ENCODE assay signal across 8 cellular contexts in genomic region chr12:122399592-122400373, GRCh38. TPM values are rescaled to one million over a fixed set of nuclear protein-coding genes. Genes with fewer than 3 reads are reported as not detected.
A peak's percentile ranks its signal among the peaks of the same experiment; 100 is the strongest.
DNase-seq lines count a peak whose midpoint lies in the region; ATAC-seq and TF ChIP-seq lines count a peak whose summit lies in the region.

No MANE protein-coding gene starts in this region.

- H3K27me3 ChIP-seq in Panc1 (ENCODE audit: control insufficient read depth, insufficient read depth, low read length), result no peaks in the 10 kb centered on the region
- H3K27me3 ChIP-seq in tibial nerve, result no peaks in the 10 kb centered on the region

- H3K9me3 Mint-ChIP-seq in activated T-helper 2 cell treated with anti-CD3 and anti-CD28 coated beads, Interferon-gamma antibody, Interleukin-2, Interleukin-4, amounts not matched to agents 10 μg/mL and 5 μg/mL and 100 μg/mL, durations not matched to agents 14 hours and 24 hours and 36 hours, result no peaks in the 10 kb centered on the region
- H3K9me3 Mint-ChIP-seq in natural killer cell, result no peaks in the 10 kb centered on the region

- peak overlapping the region; percentile 36 to 45 for H3K4me3 ChIP-seq in Panc1 (ENCODE audit: low read depth in 2 of 2, low read length in 2 of 2)
- peak overlapping the region; percentile 20 for H3K4me3 ChIP-seq in fibroblast of mammary gland (ENCODE audit: control insufficient read depth, low read depth, low read length)
- peak overlapping the region in 1 of 4 donors; percentile 16 for H3K4me3 ChIP-seq in tibial nerve

- DNase-seq in DMS79 treated with DMSO at 0.1 percent for 48 hours (lab: John Stamatoyannopoulos, UW) (peak; percentile 71), HuH-7.5 (ENCODE audit: low spot score) (peak; percentile 38), Panc1 (ENCODE audit: low read depth, low spot score) (peak; percentile 80), fibroblast of mammary gland (ENCODE audit: low read depth) (peak; percentile 96), natural killer cell (peak; percentile 31), tibial nerve (ENCODE audit: low spot score in 2 of 2) (peak; percentile 57 to 81)
- DNase-seq in activated T-helper 2 cell treated with anti-CD3 and anti-CD28 coated beads, Interferon-gamma antibody, Interleukin-2, Interleukin-4, amounts not matched to agents 10 μg/mL and 5 μg/mL and 100 μg/mL, durations not matched to agents 14 hours and 24 hours and 36 hours (ENCODE audit: low spot score), result peak; percentile 42

- H3K9me3 ChIP-seq in Panc1 (ENCODE audit: control insufficient read depth, insufficient read depth, low read depth, low read length) (no peaks in the 10 kb centered on the region), tibial nerve (no peaks in the 10 kb centered on the region)

- H3K4me1 ChIP-seq in Panc1 (ENCODE audit: control insufficient read depth, insufficient read depth, low read length) (peaks cover 66% of the 10 kb centered on the region), tibial nerve (peaks cover 0 to 38% (median 12%) of the 10 kb centered on the region in 4 donors)

- peak overlapping the region; percentile 79 for H3K27ac Mint-ChIP-seq in activated T-helper 2 cell treated with anti-CD3 and anti-CD28 coated beads, Interferon-gamma antibody, Interleukin-2, Interleukin-4, amounts not matched to agents 10 μg/mL and 5 μg/mL and 100 μg/mL, durations not matched to agents 14 hours and 24 hours and 36 hours
- H3K27ac Mint-ChIP-seq in natural killer cell, result peak overlapping the region; percentile 67 to 82

- peak in 1 of 2 donors; percentile 7 for TF ChIP-seq POLR2A in tibial nerve (IDR thresholded peaks at IDR 0.05)

- H3K36me3 ChIP-seq in Panc1 (ENCODE audit: control insufficient read depth, insufficient read depth, low read length) (no peaks in the 10 kb centered on the region), tibial nerve (no peaks in the 10 kb centered on the region)

- CTCF ChIA-PET in Panc1 (lab: Charles Lee), result interaction anchor here (0.5 to 2.2 kb wide), 12 partner anchors 22 to 898 kb away, joined by 3 to 19 read pairs (median 4); partner anchors contain the start of gene CLIP1

- TF ChIP-seq EP300 in tibial nerve (IDR thresholded peaks at IDR 0.05), result peak in 1 of 2 donors; percentile 26

- WGBS in tibial nerve, 2 donors, result 21 to 25% methylated on average over 14 of the region's 14 CpGs

- intact Hi-C loops in Panc1 (cut with micrococcal nuclease; ENCODE audit: unreplicated experiment), result loop anchor here (1.0 kb wide), 1 partner anchor 72 kb away; no protein-coding TSS in a partner anchor
- intact Hi-C loops in activated T-helper 2 cell treated with anti-CD3 and anti-CD28 coated beads, Interferon-gamma antibody, Interleukin-2, Interleukin-4, amounts not matched to agents 10 μg/mL and 5 μg/mL and 100 μg/mL, durations not matched to agents 14 hours and 24 hours and 36 hours (cut with micrococcal nuclease), result loop anchor here (1.0 kb wide), 4 partner anchors 14 to 72 kb away; no protein-coding TSS in a partner anchor
- intact Hi-C loops in natural killer cell (cut with micrococcal nuclease), result loop anchor here (1.0 kb wide), 1 partner anchor 72 kb away; no protein-coding TSS in a partner anchor

- peak overlapping the region; percentile 62 for H3K4me3 Mint-ChIP-seq in activated T-helper 2 cell treated with anti-CD3 and anti-CD28 coated beads, Interferon-gamma antibody, Interleukin-2, Interleukin-4, amounts not matched to agents 10 μg/mL and 5 μg/mL and 100 μg/mL, durations not matched to agents 14 hours and 24 hours and 36 hours (ENCODE audit: low read depth)
- peak overlapping the region; percentile 21 for H3K4me3 Mint-ChIP-seq in natural killer cell

- H3K27me3 Mint-ChIP-seq in activated T-helper 2 cell treated with anti-CD3 and anti-CD28 coated beads, Interferon-gamma antibody, Interleukin-2, Interleukin-4, amounts not matched to agents 10 μg/mL and 5 μg/mL and 100 μg/mL, durations not matched to agents 14 hours and 24 hours and 36 hours (ENCODE audit: low read depth), result no peaks in the 10 kb centered on the region
- H3K27me3 Mint-ChIP-seq in natural killer cell (ENCODE audit: low read depth in 2 of 2), result no peaks in the 10 kb centered on the region

- peaks cover 34% of the 10 kb centered on the region for H3K4me1 Mint-ChIP-seq in activated T-helper 2 cell treated with anti-CD3 and anti-CD28 coated beads, Interferon-gamma antibody, Interleukin-2, Interleukin-4, amounts not matched to agents 10 μg/mL and 5 μg/mL and 100 μg/mL, durations not matched to agents 14 hours and 24 hours and 36 hours (ENCODE audit: low read depth)
- H3K4me1 Mint-ChIP-seq in natural killer cell, result peaks cover 15 to 23% of the 10 kb centered on the region in 2 donors

- H3K36me3 Mint-ChIP-seq in activated T-helper 2 cell treated with anti-CD3 and anti-CD28 coated beads, Interferon-gamma antibody, Interleukin-2, Interleukin-4, amounts not matched to agents 10 μg/mL and 5 μg/mL and 100 μg/mL, durations not matched to agents 14 hours and 24 hours and 36 hours (ENCODE audit: low read depth), result peaks cover 34% of the 10 kb centered on the region
- no peaks in the 10 kb centered on the region for H3K36me3 Mint-ChIP-seq in natural killer cell

- H3K27ac ChIP-seq in Panc1 (ENCODE audit: low read length), result peak overlapping the region; percentile 99
- peak overlapping the region; percentile 69 to 97 (median 79) for H3K27ac ChIP-seq in tibial nerve

- in situ Hi-C loops in Panc1 (cut with HindIII; ENCODE audit: low pct_unique_long_range_greater_than_20kb, low sequenced_read_pairs), result no loop called here

- ATAC-seq in Panc1 (peak; percentile 87), natural killer cell (peak; percentile 68 to 90 (median 81)), HG02870 (IDR thresholded peaks at IDR 0.05; ENCODE audit: unreplicated experiment) (no peak)

- POLR2A ChIA-PET in Panc1 (lab: Charles Lee), result interaction anchor here (0.5 to 1.0 kb wide), 9 partner anchors 13 to 587 kb away, joined by 3 to 12 read pairs (median 5); partner anchors contain the start of genes KNTC1, RSRC2 and ZCCHC8

- TSS peak; percentile 89 for BruUV-seq in Panc1 (replicated peaks; lab: Mats Ljungman, UMichigan)

- peak; percentile 83 for TF ChIP-seq CTCF in Panc1 (IDR thresholded peaks at IDR 0.05)
- TF ChIP-seq CTCF in fibroblast of mammary gland (conservative IDR thresholded peaks at IDR 0.05; ENCODE audit: control insufficient read depth, insufficient read depth, low read depth, low read length), result peak; percentile 74
- peak; percentile 65 for TF ChIP-seq CTCF in natural killer cell (IDR thresholded peaks at IDR 0.05)
- TF ChIP-seq CTCF in tibial nerve (IDR thresholded peaks at IDR 0.05), result peak; percentile 50 to 84 (median 70)

RNA-seq across cellular contexts. Expression of gene CLIP1, which starts 22.7 kb away (rescaled TPM):
- total RNA-seq in Panc1 (2021; ENCODE audit: unreplicated experiment) (117 TPM), natural killer cell (10 to 100 TPM; 67.1 to 88.5 (median 69.1) TPM), tibial nerve (100 to 1,000 TPM in 1 of 4 donors, 10 to 100 TPM in 3; 89.2 to 105 (median 90.9) TPM)
- 52.1 TPM for polyA plus RNA-seq in Panc1 (2012; ENCODE audit: insufficient read length)
- 59.9 and 66.2 TPM in 2 replicates for total RNA-seq in activated T-helper 2 cell treated with anti-CD3 and anti-CD28 coated beads, Interferon-gamma antibody, Interleukin-2, Interleukin-4, amounts not matched to agents 10 μg/mL and 5 μg/mL and 100 μg/mL, durations not matched to agents 14 hours and 24 hours and 36 hours

Comparison
In these comparisons a context has a peak if more than half of its experiments do, and no peak if none do; other contexts are left out.
1. DNase-seq: peak in every context shown above with its lines; median percentile 96 in fibroblast of mammary gland; 80 in Panc1; 71 in DMS79 treated with DMSO at 0.1 percent for 48 hours; 69 in tibial nerve; 42 in activated T-helper 2 cell treated with anti-CD3 and anti-CD28 coated beads, Interferon-gamma antibody, Interleukin-2, Interleukin-4, amounts not matched to agents 10 μg/mL and 5 μg/mL and 100 μg/mL, durations not matched to agents 14 hours and 24 hours and 36 hours; 38 in HuH-7.5; 31 in natural killer cell.